Comparison of ENCODE assay signal across 1 cellular context in genomic region chr6:79234150-79235022, GRCh38.
TF ChIP-seq lines count a peak whose summit lies in the region.

Gene HMGN3 (minus strand): TSS chr6:79234682.

TF ChIP-seq in HepG2, 621 proteins besides CTCF, POLR2A, EP300 and RAD21 (continued from another document and continues in another):
- TF ChIP-seq SMARCE1 (IDR thresholded peaks at IDR 0.05; ENCODE audit: borderline replicate concordance) (no peak), ZFP36L2 (CRISPR knock-in tag; IDR thresholded peaks at IDR 0.05) (peak; percentile 58; the same call in 1 of the 2 replicates), ATF7-NPFF (CRISPR knock-in tag; IDR thresholded peaks at IDR 0.05; ENCODE audit: low read depth) (peak; percentile 85), ZBTB14 (CRISPR knock-in tag; IDR thresholded peaks at IDR 0.05) (peak; percentile 66), CENPX (CRISPR knock-in tag; IDR thresholded peaks at IDR 0.05) (no peak), AGO2 (optimal IDR thresholded peaks at IDR 0.05; ENCODE audit: low read depth, low read length) (no peak), ZNF44 (CRISPR knock-in tag; IDR thresholded peaks at IDR 0.05) (no peak), KDM5B (CRISPR knock-in tag; IDR thresholded peaks at IDR 0.05; ENCODE audit: borderline replicate concordance) (peak; percentile 70; the same call in 1 of the 2 replicates), NR3C1 (CRISPR knock-in tag; IDR thresholded peaks at IDR 0.05) (no peak), TRIM22 (IDR thresholded peaks at IDR 0.05) (no peak), ETV5 (CRISPR knock-in tag; IDR thresholded peaks at IDR 0.05; ENCODE audit: borderline replicate concordance) (peak; percentile 26; the same call in 1 of the 2 replicates), SPEN (CRISPR knock-in tag; IDR thresholded peaks at IDR 0.05; ENCODE audit: low read depth) (peak; percentile 72; the same call in 1 of the 2 replicates), TOE1 (CRISPR knock-in tag; IDR thresholded peaks at IDR 0.05) (no peak), CBX1 (IDR thresholded peaks at IDR 0.05; ENCODE audit: low read depth) (no peak), TAF1 (CRISPR knock-in tag; IDR thresholded peaks at IDR 0.05) (peak; percentile 40; the same call in 1 of the 2 replicates), SNRNP70 (IDR thresholded peaks at IDR 0.05; ENCODE audit: low read depth, low read length) (no peak), KDM6A (CRISPR knock-in tag; IDR thresholded peaks at IDR 0.05; ENCODE audit: low read depth) (no peak), MAFK (conservative IDR thresholded peaks at IDR 0.05 in 1 of 2, IDR thresholded peaks at IDR 0.05 in 1 of 2; ENCODE audit: low read length in 2 of 2) (no peak), SRF (IDR thresholded peaks at IDR 0.05; ENCODE audit: low read depth, low read length) (no peak), POLR2AphosphoS5 (IDR thresholded peaks at IDR 0.05; ENCODE audit: low read depth, low read length) (peak; percentile 77), SIX4 (CRISPR knock-in tag; IDR thresholded peaks at IDR 0.05) (no peak), ZNF230 (CRISPR knock-in tag; IDR thresholded peaks at IDR 0.05) (no peak), CCAR2 (optimal IDR thresholded peaks at IDR 0.05; ENCODE audit: low read depth, low read length) (no peak), SMARCC2 (IDR thresholded peaks at IDR 0.05) (no peak), SNAI1 (CRISPR knock-in tag; IDR thresholded peaks at IDR 0.05; ENCODE audit: borderline replicate concordance) (no peak; the same call in 1 of the 2 replicates), RAD51 (IDR thresholded peaks at IDR 0.05; ENCODE audit: borderline replicate concordance) (no peak), CBX2 (IDR thresholded peaks at IDR 0.05; ENCODE audit: low read depth, low read length) (no peak), CBX2 (CRISPR knock-in tag; IDR thresholded peaks at IDR 0.05; ENCODE audit: low read depth) (no peak), ATF6 (CRISPR knock-in tag; conservative IDR thresholded peaks at IDR 0.05) (no peak), MATR3 (CRISPR knock-in tag; IDR thresholded peaks at IDR 0.05) (no peak), SIN3B (IDR thresholded peaks at IDR 0.05; ENCODE audit: low read length) (0 out of 2 replicates have a peak, but pooled peaks have one; percentile 27), IRX3 (CRISPR knock-in tag; IDR thresholded peaks at IDR 0.05; ENCODE audit: borderline replicate concordance, low read depth) (peak; percentile 64; the same call in 1 of the 2 replicates), ZNF646 (CRISPR knock-in tag; IDR thresholded peaks at IDR 0.05) (no peak), SUZ12 (IDR thresholded peaks at IDR 0.05; ENCODE audit: low read depth, low read length) (no peak), U2AF2 (IDR thresholded peaks at IDR 0.05; ENCODE audit: low read depth, low read length) (no peak), NPAS2 (CRISPR knock-in tag; IDR thresholded peaks at IDR 0.05; ENCODE audit: borderline replicate concordance) (no peak), RORA (CRISPR knock-in tag; IDR thresholded peaks at IDR 0.05) (no peak), SCMH1 (CRISPR knock-in tag; IDR thresholded peaks at IDR 0.05; ENCODE audit: borderline replicate concordance) (no peak), NRL (CRISPR knock-in tag; IDR thresholded peaks at IDR 0.05; ENCODE audit: borderline replicate concordance) (peak; percentile 73; the same call in 1 of the 2 replicates), ZNF329 (CRISPR knock-in tag; IDR thresholded peaks at IDR 0.05; ENCODE audit: low read depth) (0 out of 2 replicates have a peak, but pooled peaks have one; percentile 68), ZNF225 (CRISPR knock-in tag; IDR thresholded peaks at IDR 0.05) (peak; percentile 60; the same call in 1 of the 2 replicates), ELF1 (CRISPR knock-in tag; IDR thresholded peaks at IDR 0.05) (0 out of 2 replicates have a peak, but pooled peaks have one; percentile 0), MYPOP (CRISPR knock-in tag; IDR thresholded peaks at IDR 0.05) (peak; percentile 80; the same call in 1 of the 2 replicates), SAFB2 (CRISPR knock-in tag; IDR thresholded peaks at IDR 0.05; ENCODE audit: borderline replicate concordance, low read depth) (no peak), SRSF1 (optimal IDR thresholded peaks at IDR 0.05; ENCODE audit: low read depth, low read length) (no peak), ZNF761 (CRISPR knock-in tag; conservative IDR thresholded peaks at IDR 0.05) (no peak; the same call in 1 of the 2 replicates), DBP (CRISPR knock-in tag; IDR thresholded peaks at IDR 0.05; ENCODE audit: not compliant biosample characterization) (no peak), ZNF589 (CRISPR knock-in tag; conservative IDR thresholded peaks at IDR 0.05) (0 out of 2 replicates have a peak, but pooled peaks have one; percentile 49), HDAC2 (CRISPR knock-in tag; IDR thresholded peaks at IDR 0.05) (no peak), ZSCAN22 (CRISPR knock-in tag; IDR thresholded peaks at IDR 0.05) (no peak), KDM1A (CRISPR knock-in tag; IDR thresholded peaks at IDR 0.05) (no peak), ZNF710 (CRISPR knock-in tag; IDR thresholded peaks at IDR 0.05; ENCODE audit: borderline replicate concordance) (no peak), PBX2 (CRISPR knock-in tag; IDR thresholded peaks at IDR 0.05) (no peak), DRAP1 (CRISPR knock-in tag; IDR thresholded peaks at IDR 0.05) (peak; percentile 81), ZNF282 (IDR thresholded peaks at IDR 0.05; ENCODE audit: partially characterized antibody) (no peak)
